In the genomic region with DNA sequence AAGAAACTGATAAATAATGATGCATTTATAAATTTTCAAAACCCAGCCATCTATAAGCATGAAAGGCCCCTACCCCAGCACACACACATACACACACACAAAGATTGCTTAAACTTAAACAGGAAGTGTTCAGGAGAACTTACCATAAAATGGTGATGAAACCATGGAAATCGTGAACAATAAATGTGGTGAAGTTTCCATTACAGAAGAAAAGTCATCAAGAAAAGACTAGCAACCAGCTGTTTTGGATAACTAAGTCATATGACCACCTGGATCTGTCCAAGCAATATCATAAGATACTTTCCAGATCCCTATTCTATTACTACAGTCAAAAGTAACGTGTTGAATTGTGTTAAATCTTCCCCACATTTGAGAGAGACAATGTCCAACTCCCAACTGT, we compare ENCODE assay signal across 32 cellular contexts. TPM values are rescaled to one million over a fixed set of nuclear protein-coding genes. Genes with fewer than 3 reads are reported as not detected.
DNase-seq lines count a peak whose midpoint lies in the region; ATAC-seq, FAIRE-seq and TF ChIP-seq lines count a peak whose summit lies in the region.
"Had no signal": no experiment of that assay in that cellular context is flagged by ENCODE, and none has a peak within 500 bp of the region (broad histone marks: within the 10 kb centered on the region; RNA-seq: fewer than 3 reads in every experiment).

No MANE protein-coding gene starts in this region.

- POLR2A ChIA-PET in HepG2 (lab: Yijun Ruan, JAX) = no interaction called here

- no peak for TF ChIP-seq EP300 in HepG2 (IDR thresholded peaks at IDR 0.05; ENCODE audit: low read depth in 2 of 2, low read length in 2 of 2)
- no peak for TF ChIP-seq EP300 in HepG2 (CRISPR knock-in tag; IDR thresholded peaks at IDR 0.05; ENCODE audit: borderline replicate concordance)

- H3K4me3 ChIP-seq in AG10803 (ENCODE audit: low read length) = no peak overlapping the region
- H3K4me3 ChIP-seq in astrocyte (ENCODE audit: insufficient read depth, low read depth, low read length) = no peak overlapping the region
- no peak overlapping the region for H3K4me3 ChIP-seq in mesenchymal stem cell (ENCODE audit: insufficient read depth in 1 of 2, low read depth in 1 of 2, low read length in 2 of 2)
- no peak overlapping the region for H3K4me3 ChIP-seq in HepG2 (replicated peaks in 1 of 3; ENCODE audit: insufficient read depth in 1 of 3, low read depth in 2 of 3, low read length in 3 of 3)
- H3K4me3 ChIP-seq: breast epithelium, gastrocnemius medialis, neural progenitor cell, right atrium auricular region, vagina had no signal

- H4K8ac ChIP-seq in mesenchymal stem cell (ENCODE audit: low read length) = no peak overlapping the region

- no peak overlapping the region for H3K23ac ChIP-seq in mesenchymal stem cell (ENCODE audit: low read length in 2 of 2)

- no peak overlapping the region for H2BK12ac ChIP-seq in mesenchymal stem cell (ENCODE audit: low read length in 2 of 2)

- H3K36me3 ChIP-seq in astrocyte (ENCODE audit: insufficient read depth, low read length) = no peaks in the 10 kb centered on the region
- no peaks in the 10 kb centered on the region for H3K36me3 ChIP-seq in mesenchymal stem cell (ENCODE audit: control insufficient read depth in 1 of 2, insufficient read depth in 2 of 2, low read depth in 1 of 2, low read length in 2 of 2)
- no peaks in the 10 kb centered on the region for H3K36me3 ChIP-seq in HepG2 (replicated peaks in 1 of 2; ENCODE audit: control insufficient read depth in 1 of 2, insufficient read depth in 2 of 2, low read length in 2 of 2)
- H3K36me3 ChIP-seq: breast epithelium, gastrocnemius medialis, neural progenitor cell, right atrium auricular region, vagina had no signal

- no peaks in the 10 kb centered on the region for H3K4me1 Mint-ChIP-seq in astrocyte (ENCODE audit: low read depth, unreplicated experiment)
- H3K4me1 Mint-ChIP-seq: activated B cell treated with CpG ODN at 0.5 μM for 24 hours; B cell; CD8-positive, alpha-beta memory T cell; IgD-negative memory B cell; immature natural killer cell had no signal

- no peak overlapping the region for H2BK15ac ChIP-seq in mesenchymal stem cell (ENCODE audit: low read depth, poor library complexity, severe bottlenecking)

- H3K4ac ChIP-seq in mesenchymal stem cell (ENCODE audit: low read depth in 1 of 2, low read length in 2 of 2) = no peak overlapping the region

- peaks cover 6% of the 10 kb centered on the region for H3K79me1 ChIP-seq in mesenchymal stem cell (replicated peaks; ENCODE audit: low read length, poor library complexity, severe bottlenecking)

- H3K79me2 ChIP-seq in astrocyte (ENCODE audit: insufficient read depth, low read length) = no peaks in the 10 kb centered on the region
- H3K79me2 ChIP-seq in HepG2 (ENCODE audit: insufficient read depth, low read length) = no peaks in the 10 kb centered on the region
- H3K79me2 ChIP-seq: parathyroid adenoma had no signal

- BruUV-seq in HepG2 (replicated peaks; lab: Mats Ljungman, UMichigan) = no TSS peak

- H3K9me3 Mint-ChIP-seq in astrocyte (ENCODE audit: unreplicated experiment) = no peaks in the 10 kb centered on the region
- H3K9me3 Mint-ChIP-seq: activated B cell treated with CpG ODN at 0.5 μM for 24 hours; activated naive CD4-positive, alpha-beta T cell treated with anti-CD3 and anti-CD28 coated beads for 36 hours; activated T-helper 1 cell treated with anti-CD3 and anti-CD28 coated beads, Interleukin-12 subunit alpha, Interleukin-12 subunit beta, Interleukin-2, Interleukin-4 antibody, amounts not matched to agents 30 ng/mL and 10 ng/mL and 1 ng/mL, durations not matched to agents 14 hours and 24 hours and 36 hours; CD8-positive, alpha-beta memory T cell; IgD-negative memory B cell; immature natural killer cell; neural progenitor cell had no signal

- in situ Hi-C loops in HepG2 (cut with HindIII; ENCODE audit: extremely low pct_ligation_motif_present, low pct_unique_long_range_greater_than_20kb) = no loop called here

- H2BK5ac ChIP-seq in mesenchymal stem cell (ENCODE audit: low read depth, low read length, poor library complexity, severe bottlenecking) = no peak overlapping the region

- no peaks in the 10 kb centered on the region for H3K36me3 Mint-ChIP-seq in astrocyte (ENCODE audit: low read depth, unreplicated experiment)
- H3K36me3 Mint-ChIP-seq: IgD-negative memory B cell, immature natural killer cell, neural progenitor cell had no signal

- ATAC-seq in HepG2 (no peak), GM18861 (IDR thresholded peaks at IDR 0.05; ENCODE audit: unreplicated experiment) (no peak)
- ATAC-seq: gastrocnemius medialis had no signal

- no peak for TF ChIP-seq RAD21 in HepG2 (CRISPR knock-in tag; IDR thresholded peaks at IDR 0.05)

- no peak for TF ChIP-seq POLR2A in HepG2 (IDR thresholded peaks at IDR 0.05; ENCODE audit: insufficient read depth in 1 of 2, low read depth in 2 of 2, low read length in 2 of 2)

- no peak overlapping the region for H2AK5ac ChIP-seq in mesenchymal stem cell (ENCODE audit: low read length, severe bottlenecking)

- no peak overlapping the region for H3K14ac ChIP-seq in mesenchymal stem cell (ENCODE audit: low read length in 2 of 2)

- H3K27me3 Mint-ChIP-seq in astrocyte (ENCODE audit: low read depth, unreplicated experiment) = no peaks in the 10 kb centered on the region

- no peak overlapping the region for H4K91ac ChIP-seq in mesenchymal stem cell (ENCODE audit: low read length)

- DNase-seq in AG10803 (ENCODE audit: low read depth) = peak; percentile 43
- peak; percentile 79 for DNase-seq in NOMO-1 treated with DMSO at 0.1 percent for 48 hours (lab: John Stamatoyannopoulos, UW; ENCODE audit: unreplicated experiment)
- no peak for DNase-seq in astrocyte (ENCODE audit: low read depth)
- DNase-seq in mesenchymal stem cell = peak; percentile 55
- DNase-seq in GDM1 (lab: John Stamatoyannopoulos, UW) = no peak
- no peak for DNase-seq in HepG2 (ENCODE audit: low spot score)
- no peak for DNase-seq in activated CD4-positive, alpha-beta T cell treated with anti-CD3 and anti-CD28 coated beads, Interleukin-2, amount 50 U/mL, for 1 hour
- DNase-seq: activated B cell treated with CpG ODN at 0.5 μM for 24 hours; activated CD4-positive, alpha-beta T cell treated with anti-CD3 and anti-CD28 coated beads, Interleukin-2, amount 50 U/mL, for 48 hours; activated CD8-positive, alpha-beta memory T cell treated with anti-CD3 and anti-CD28 coated beads, Interleukin-2, amount 50 U/mL, for 4 hours; activated naive CD4-positive, alpha-beta T cell treated with anti-CD3 and anti-CD28 coated beads for 36 hours; amniotic stem cell; CD8-positive, alpha-beta memory T cell; effector CD4-positive, alpha-beta T cell; gastrocnemius medialis; hippocampal formation; immature natural killer cell; NCI-H1417 treated with DMSO at 0.1 percent for 48 hours; NCI-H345; NCI-H748 treated with DMSO at 0.1 percent for 48 hours; SW 1271; T-helper 9 cell had no signal

- no peaks in the 10 kb centered on the region for H3K27me3 ChIP-seq in astrocyte (ENCODE audit: insufficient read depth, low read length)
- H3K27me3 ChIP-seq in mesenchymal stem cell (ENCODE audit: control insufficient read depth in 1 of 2, insufficient read depth in 1 of 2, low read length in 2 of 2) = no peaks in the 10 kb centered on the region
- H3K27me3 ChIP-seq in HepG2 (ENCODE audit: control insufficient read depth in 1 of 2, insufficient read depth in 2 of 2, low read length in 2 of 2) = no peaks in the 10 kb centered on the region
- H3K27me3 ChIP-seq: breast epithelium, gastrocnemius medialis, neural progenitor cell, right atrium auricular region, vagina had no signal

- intact Hi-C loops in HepG2 (cut with micrococcal nuclease; ENCODE audit: unreplicated experiment) = loop anchor here (5.0 kb wide), 1 partner anchor 139 kb away; no protein-coding TSS in a partner anchor

- H3K18ac ChIP-seq in mesenchymal stem cell (ENCODE audit: low read depth in 1 of 2, low read length in 2 of 2) = no peak overlapping the region

- 97% methylated on average over 2 of the region's 2 CpGs for whole genome bisulfite sequencing in mesenchymal stem cell
- 0% methylated on average over 2 of the region's 2 CpGs for WGBS in HepG2 (ENCODE audit: low lambda C conversion rate)

- H3K4me3 Mint-ChIP-seq in astrocyte (ENCODE audit: unreplicated experiment) = no peak overlapping the region
- H3K4me3 Mint-ChIP-seq: activated B cell treated with CpG ODN at 0.5 μM for 24 hours; activated naive CD4-positive, alpha-beta T cell treated with anti-CD3 and anti-CD28 coated beads for 36 hours; activated T-helper 1 cell treated with anti-CD3 and anti-CD28 coated beads, Interleukin-12 subunit alpha, Interleukin-12 subunit beta, Interleukin-2, Interleukin-4 antibody, amounts not matched to agents 30 ng/mL and 10 ng/mL and 1 ng/mL, durations not matched to agents 14 hours and 24 hours and 36 hours; B cell; CD8-positive, alpha-beta memory T cell; IgD-negative memory B cell; immature natural killer cell; neural progenitor cell had no signal

- H3K4me2 ChIP-seq in astrocyte (ENCODE audit: low read length) (no peak overlapping the region), mesenchymal stem cell (ENCODE audit: low read length, poor library complexity, severe bottlenecking) (no peak overlapping the region), HepG2 (ENCODE audit: low read depth, low read length) (no peak overlapping the region)
- H3K4me2 ChIP-seq: neural progenitor cell had no signal

- H3K9me3 ChIP-seq in astrocyte (ENCODE audit: insufficient read depth, low read depth, low read length) (no peaks in the 10 kb centered on the region), mesenchymal stem cell (ENCODE audit: control insufficient read depth, low read length) (no peaks in the 10 kb centered on the region), HepG2 (ENCODE audit: low read length) (no peaks in the 10 kb centered on the region)
- H3K9me3 ChIP-seq: breast epithelium, gastrocnemius medialis, right atrium auricular region, vagina had no signal

- peaks cover 4% of the 10 kb centered on the region for H3K4me1 ChIP-seq in astrocyte (ENCODE audit: insufficient read depth, low read length)
- peaks cover 5% of the 10 kb centered on the region for H3K4me1 ChIP-seq in mesenchymal stem cell (ENCODE audit: control insufficient read depth, insufficient read depth, low read depth, low read length)
- H3K4me1 ChIP-seq in HepG2 (ENCODE audit: insufficient read depth, low read length) = no peaks in the 10 kb centered on the region
- H3K4me1 ChIP-seq: breast epithelium, neural progenitor cell, parathyroid adenoma, right atrium auricular region had no signal

- TF ChIP-seq CTCF in AG10803 (conservative IDR thresholded peaks at IDR 0.05; ENCODE audit: low read length) (no peak), astrocyte (IDR thresholded peaks at IDR 0.05; ENCODE audit: insufficient read depth, low read depth, low read length) (no peak), HepG2 (CRISPR knock-in tag; IDR thresholded peaks at IDR 0.05) (no peak)

- FAIRE-seq in astrocyte (lab: Jason Lieb, UNC) = peak; percentile 34
- no peak for FAIRE-seq in HepG2 (lab: Jason Lieb, UNC)
- FAIRE-seq: colon had no signal

- no peaks in the 10 kb centered on the region for H4K20me1 ChIP-seq in astrocyte (ENCODE audit: insufficient read depth, low read length)
- H4K20me1 ChIP-seq in HepG2 (ENCODE audit: insufficient read depth, low read length) = no peaks in the 10 kb centered on the region

- H3K9ac ChIP-seq in astrocyte (ENCODE audit: low read length) (no peak overlapping the region), mesenchymal stem cell (ENCODE audit: low read length) (no peak overlapping the region), HepG2 (ENCODE audit: insufficient read depth, low read depth, low read length) (no peak overlapping the region)
- H3K9ac ChIP-seq: neural progenitor cell, parathyroid adenoma had no signal

- H3K27ac ChIP-seq in astrocyte (ENCODE audit: low read depth, low read length) (no peak overlapping the region), mesenchymal stem cell (ENCODE audit: low read length, poor library complexity, severe bottlenecking) (no peak overlapping the region), HepG2 (ENCODE audit: extremely low read length, insufficient read depth, low read length) (no peak overlapping the region)
- H3K27ac ChIP-seq: breast epithelium, gastrocnemius medialis, neural progenitor cell, parathyroid adenoma, right atrium auricular region, vagina had no signal

- H2BK120ac ChIP-seq in mesenchymal stem cell (ENCODE audit: low read depth, low read length) = no peak overlapping the region

- CTCF ChIA-PET in HepG2 (lab: Yijun Ruan, JAX; ENCODE audit: low intra/inter-chr PET ratio, low total read pairs) = no interaction called here

- H3K27ac Mint-ChIP-seq in astrocyte (ENCODE audit: unreplicated experiment) = no peak overlapping the region
- H3K27ac Mint-ChIP-seq: activated B cell treated with CpG ODN at 0.5 μM for 24 hours; activated naive CD4-positive, alpha-beta T cell treated with anti-CD3 and anti-CD28 coated beads for 36 hours; activated T-helper 1 cell treated with anti-CD3 and anti-CD28 coated beads, Interleukin-12 subunit alpha, Interleukin-12 subunit beta, Interleukin-2, Interleukin-4 antibody, amounts not matched to agents 30 ng/mL and 10 ng/mL and 1 ng/mL, durations not matched to agents 14 hours and 24 hours and 36 hours; B cell; CD8-positive, alpha-beta memory T cell; IgD-negative memory B cell; immature natural killer cell; neural progenitor cell had no signal

- no peak overlapping the region for H2AFZ ChIP-seq in astrocyte (ENCODE audit: low read depth, low read length)
- H2AFZ ChIP-seq in mesenchymal stem cell (ENCODE audit: low read depth, low read length) = no peak overlapping the region
- no peak overlapping the region for H2AFZ ChIP-seq in HepG2 (ENCODE audit: low read length)
- H2AFZ ChIP-seq: neural progenitor cell, parathyroid adenoma had no signal

RNA-seq across cellular contexts. Expression of a gene that starts 24.1 kb away (rescaled TPM):
- 16.5 and 24.1 TPM in 2 replicates for total RNA-seq in astrocyte
- 54.5 TPM for polyA plus RNA-seq in mesenchymal stem cell (2013, experiment 1 of 2)
- polyA plus RNA-seq in mesenchymal stem cell (2013, experiment 2 of 2) = 51.6 TPM
- total RNA-seq in HepG2 (2016; rRNA removed; fragmentation: Illumina TruSeq; extraction: Trizol) = 2.3 and 3.2 TPM in 2 replicates
- not detected in 2 replicates for total RNA-seq in HepG2 (2016; cell fraction: cytosol; rRNA removed; fragmentation: Illumina TruSeq; extraction: Trizol; ENCODE audit: low read depth)
- 2.2 and 3.0 TPM in 2 replicates for total RNA-seq in HepG2 (2016; cell fraction: insoluble cytoplasmic fraction; rRNA removed; fragmentation: Illumina TruSeq; extraction: Trizol)
- 0.41 and 0.83 TPM in 2 replicates for total RNA-seq in HepG2 (2016; cell fraction: membrane; rRNA removed; fragmentation: Illumina TruSeq; extraction: Trizol)
- 3.6 TPM in 2 replicates for total RNA-seq in HepG2 (2016; cell fraction: nucleus; rRNA removed; fragmentation: Illumina TruSeq; extraction: Trizol)
- 1.9 and 2.2 TPM in 2 replicates for polyA plus RNA-seq in HepG2 (2011; rRNA removed)
- polyA plus RNA-seq in HepG2 (2011; cell fraction: cytosol; rRNA removed) = 0.86 and 1.0 TPM in 2 replicates
- 1.3 and 1.8 TPM in 2 replicates for polyA plus RNA-seq in HepG2 (2011; cell fraction: nucleus; rRNA removed)
- polyA plus RNA-seq in HepG2 (2012) = 1.5 and 2.6 TPM in 2 replicates
- polyA plus RNA-seq in HepG2 (2016; cell fraction: cytosol; fragmentation: Illumina TruSeq; extraction: Trizol; ENCODE audit: low read depth) = 0.03 and 0.28 TPM in 2 replicates
- 2.2 and 2.9 TPM in 2 replicates for polyA plus RNA-seq in HepG2 (2016; cell fraction: insoluble cytoplasmic fraction; fragmentation: Illumina TruSeq; extraction: Trizol; ENCODE audit: low read depth)
- polyA plus RNA-seq in HepG2 (2016; cell fraction: membrane; fragmentation: Illumina TruSeq; extraction: Trizol; ENCODE audit: low read depth) = 0.38 and 0.61 TPM in 2 replicates
- 0.49 and 1.3 TPM in 2 replicates for polyA plus RNA-seq in HepG2 (2016; cell fraction: nucleus; fragmentation: Illumina TruSeq; extraction: Trizol; ENCODE audit: insufficient read depth, low read depth)
- polyA minus RNA-seq in HepG2 (2011; rRNA and poly(A)+ RNA removed; ENCODE audit: low replicate concordance) = 0.22 and 2.5 TPM in 2 replicates
- polyA minus RNA-seq in HepG2 (2011; cell fraction: cytosol; rRNA and poly(A)+ RNA removed) = 0.20 TPM in 1 of 2 replicates, not detected in the other
- 7.9 and 14.8 TPM in 2 replicates for polyA minus RNA-seq in HepG2 (2011; cell fraction: nucleus; rRNA and poly(A)+ RNA removed)

Comparison
In these comparisons a context has a peak if more than half of its experiments do, and no peak if none do; other contexts are left out.
1. DNase-seq: peak in AG10803 (single experiment), NOMO-1 treated with DMSO at 0.1 percent for 48 hours (single experiment) and mesenchymal stem cell (single experiment); none in astrocyte (single experiment), GDM1 (single experiment), HepG2 (single experiment) and activated CD4-positive, alpha-beta T cell treated with anti-CD3 and anti-CD28 coated beads, Interleukin-2, amount 50 U/mL, for 1 hour (single experiment).